2 cellular contexts compared by ENCODE assay signal in genomic region chr10:25455980-25456567, GRCh38.
TF ChIP-seq lines count a peak whose summit lies in the region.

No MANE protein-coding gene starts in this region.

TF ChIP-seq in A549, 52 proteins besides CTCF, POLR2A, EP300 and RAD21 (continued from another document):
- TF ChIP-seq RCOR1 (IDR thresholded peaks at IDR 0.05; ENCODE audit: low read depth, low read length) = no peak
- no peak for TF ChIP-seq ELK1 (IDR thresholded peaks at IDR 0.05; ENCODE audit: low read depth, low read length)
- TF ChIP-seq CBX8 (IDR thresholded peaks at IDR 0.05) = no peak
- TF ChIP-seq MYC (IDR thresholded peaks at IDR 0.05; ENCODE audit: borderline replicate concordance, low read length) = no peak
- TF ChIP-seq RARB (CRISPR knock-in tag; IDR thresholded peaks at IDR 0.05) = no peak
- TF ChIP-seq ESRRA (IDR thresholded peaks at IDR 0.05; ENCODE audit: borderline replicate concordance, low read length) = no peak
- TF ChIP-seq ZC3H11A (IDR thresholded peaks at IDR 0.05) = no peak
- TF ChIP-seq HDAC2 (IDR thresholded peaks at IDR 0.05) = no peak
- TF ChIP-seq PBX3 (IDR thresholded peaks at IDR 0.05) = no peak

TF ChIP-seq in WTC11, 78 proteins besides CTCF, POLR2A, EP300 and RAD21 (continued from another document):
- TF ChIP-seq USF2 (CRISPR knock-in tag; IDR thresholded peaks at IDR 0.05) (no peak), NR2C2 (CRISPR knock-in tag; IDR thresholded peaks at IDR 0.05) (no peak), STAT6 (CRISPR knock-in tag; conservative IDR thresholded peaks at IDR 0.05; ENCODE audit: low read depth) (no peak), TCF7 (CRISPR knock-in tag; IDR thresholded peaks at IDR 0.05; ENCODE audit: low read depth) (no peak), NFYB (CRISPR knock-in tag; conservative IDR thresholded peaks at IDR 0.05; ENCODE audit: low read depth) (no peak), CREM (CRISPR knock-in tag; IDR thresholded peaks at IDR 0.05) (no peak), PRDM15 (CRISPR knock-in tag; IDR thresholded peaks at IDR 0.05) (no peak), RELA (CRISPR knock-in tag; IDR thresholded peaks at IDR 0.05; ENCODE audit: borderline replicate concordance) (no peak), ZNF317 (CRISPR knock-in tag; IDR thresholded peaks at IDR 0.05; ENCODE audit: borderline replicate concordance, low read depth) (no peak), ESRRA (CRISPR knock-in tag; IDR thresholded peaks at IDR 0.05; ENCODE audit: borderline replicate concordance) (no peak), FOXP4 (CRISPR knock-in tag; IDR thresholded peaks at IDR 0.05) (no peak), SMAD4 (CRISPR knock-in tag; IDR thresholded peaks at IDR 0.05) (no peak), SMAD3 (CRISPR knock-in tag; IDR thresholded peaks at IDR 0.05; ENCODE audit: borderline replicate concordance) (no peak)
